In the genomic region with DNA sequence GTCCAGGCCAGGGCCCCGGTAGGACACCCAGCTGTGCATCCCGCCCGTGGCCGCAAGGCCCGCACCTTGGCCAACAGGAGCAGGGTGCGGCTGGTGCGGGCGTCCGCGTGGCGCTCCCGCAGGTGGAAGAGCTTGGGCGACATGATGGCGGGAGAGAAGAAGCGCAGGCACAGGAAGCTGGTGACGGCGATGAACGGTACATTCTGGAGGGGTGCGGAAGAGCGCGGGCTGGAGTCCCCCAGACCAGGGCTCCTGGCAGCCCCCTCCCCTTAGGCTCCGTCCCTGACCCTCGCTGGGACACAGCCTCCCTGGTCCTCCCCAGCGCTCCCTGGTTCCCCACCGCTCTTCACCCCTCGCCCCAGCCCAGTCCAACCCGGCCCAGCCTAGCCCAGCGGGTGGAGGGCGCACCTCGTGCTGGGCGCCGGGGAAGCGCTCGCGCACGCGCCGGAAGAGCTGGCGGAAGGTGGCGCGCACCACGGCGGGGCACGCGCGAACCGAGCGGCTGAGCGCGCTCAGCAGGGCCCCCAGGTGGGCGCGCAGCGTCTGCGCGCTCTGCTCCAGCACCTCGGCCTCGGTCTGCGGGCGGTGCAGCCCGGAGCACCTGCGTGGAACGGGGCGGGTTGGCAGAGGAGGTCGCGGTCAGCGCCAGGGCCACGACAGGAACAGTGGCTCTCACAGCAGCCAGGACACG, we compare ENCODE assay signal across 9 cellular contexts. TPM values are rescaled to one million over a fixed set of nuclear protein-coding genes. Genes with fewer than 3 reads are reported as not detected.
DNase-seq lines count a peak whose midpoint lies in the region; ATAC-seq and TF ChIP-seq lines count a peak whose summit lies in the region.
"Not testable (repeated sequence)": the region's sequence is repeated elsewhere in the genome, so short reads cannot be mapped to it uniquely, and the experiment has no call there.
"Had no signal": no experiment of that assay in that cellular context is flagged by ENCODE, and none has a peak within 500 bp of the region (broad histone marks: within the 10 kb centered on the region; RNA-seq: fewer than 3 reads in every experiment).

No MANE protein-coding gene starts in this region.

- not testable (repeated sequence) for TF ChIP-seq CTCF in activated B cell treated with CpG ODN at 0.5 μM for 24 hours (IDR thresholded peaks at IDR 0.05); heart left ventricle (IDR thresholded peaks at IDR 0.05)

- H3K4me3 Mint-ChIP-seq in activated B cell treated with CpG ODN at 0.5 μM for 24 hours; stimulated activated effector memory CD8-positive, alpha-beta T cell treated with anti-CD3 and anti-CD28 coated beads, Interleukin-12 subunit alpha, Interleukin-12 subunit beta, amount 100 ng/mL, for 72 hours: not testable (repeated sequence)

- H3K4me1 ChIP-seq in heart left ventricle = not testable (repeated sequence)

- no CpG with 5 or more reads among the region's 68 CpGs for WGBS in heart left ventricle, 4 donors

- DNase-seq in activated B cell treated with CpG ODN at 0.5 μM for 24 hours; heart left ventricle; stimulated activated effector memory CD8-positive, alpha-beta T cell treated with anti-CD3 and anti-CD28 coated beads, Interleukin-12 subunit alpha, Interleukin-12 subunit beta, amount 100 ng/mL, for 72 hours (ENCODE audit: low spot score in 2 of 2): not testable (repeated sequence)

- H3K4me3 ChIP-seq in heart left ventricle = not testable (repeated sequence)

- not testable (repeated sequence) for H3K27me3 ChIP-seq in heart left ventricle

- not testable (repeated sequence) for H3K27me3 Mint-ChIP-seq in activated B cell treated with CpG ODN at 0.5 μM for 24 hours

- not testable (repeated sequence) for H3K36me3 Mint-ChIP-seq in activated B cell treated with CpG ODN at 0.5 μM for 24 hours (ENCODE audit: low read depth); stimulated activated effector memory CD8-positive, alpha-beta T cell treated with anti-CD3 and anti-CD28 coated beads, Interleukin-12 subunit alpha, Interleukin-12 subunit beta, amount 100 ng/mL, for 72 hours

- TF ChIP-seq POLR2A in heart left ventricle (IDR thresholded peaks at IDR 0.05) = not testable (repeated sequence)

- H3K27ac Mint-ChIP-seq in activated B cell treated with CpG ODN at 0.5 μM for 24 hours; stimulated activated effector memory CD8-positive, alpha-beta T cell treated with anti-CD3 and anti-CD28 coated beads, Interleukin-12 subunit alpha, Interleukin-12 subunit beta, amount 100 ng/mL, for 72 hours: not testable (repeated sequence)

- ATAC-seq in GM18502 (IDR thresholded peaks at IDR 0.05; ENCODE audit: poor library complexity, unreplicated experiment) = peak; percentile 66
- ATAC-seq in GM19395 (IDR thresholded peaks at IDR 0.05; ENCODE audit: unreplicated experiment) = peak; percentile 65
- ATAC-seq in GM21723 (IDR thresholded peaks at IDR 0.05; ENCODE audit: unreplicated experiment) = peak; percentile 65
- ATAC-seq in HG02970 (IDR thresholded peaks at IDR 0.05; ENCODE audit: low FRiP score, unreplicated experiment) = peak; percentile 51
- ATAC-seq in HG03432 (IDR thresholded peaks at IDR 0.05; ENCODE audit: unreplicated experiment) = peak; percentile 72
- peak; percentile 77 for ATAC-seq in activated B cell treated with CpG ODN at 0.5 μM for 24 hours (ENCODE audit: low read depth)
- ATAC-seq in heart left ventricle = peak in 3 of 4 donors; percentile 24 to 43 (median 35)
- ATAC-seq in stimulated activated effector memory CD8-positive, alpha-beta T cell treated with anti-CD3 and anti-CD28 coated beads, Interleukin-12 subunit alpha, Interleukin-12 subunit beta, amount 100 ng/mL, for 72 hours = peak; percentile 81

- POLR2A ChIA-PET in activated B cell treated with CpG ODN at 0.5 μM for 24 hours (lab: Charles Lee) = not testable (repeated sequence)

- H3K9me3 ChIP-seq in heart left ventricle = not testable (repeated sequence)

- not testable (repeated sequence) for H3K27ac ChIP-seq in heart left ventricle

- not testable (repeated sequence) for H3K4me1 Mint-ChIP-seq in activated B cell treated with CpG ODN at 0.5 μM for 24 hours; stimulated activated effector memory CD8-positive, alpha-beta T cell treated with anti-CD3 and anti-CD28 coated beads, Interleukin-12 subunit alpha, Interleukin-12 subunit beta, amount 100 ng/mL, for 72 hours

- not testable (repeated sequence) for H3K9me3 Mint-ChIP-seq in activated B cell treated with CpG ODN at 0.5 μM for 24 hours; stimulated activated effector memory CD8-positive, alpha-beta T cell treated with anti-CD3 and anti-CD28 coated beads, Interleukin-12 subunit alpha, Interleukin-12 subunit beta, amount 100 ng/mL, for 72 hours

- H3K36me3 ChIP-seq in heart left ventricle = not testable (repeated sequence)

- intact Hi-C loops in activated B cell treated with CpG ODN at 0.5 μM for 24 hours (cut with micrococcal nuclease); heart left ventricle (cut with DNase I): not testable (repeated sequence)

- CTCF ChIA-PET in activated B cell treated with CpG ODN at 0.5 μM for 24 hours (lab: Charles Lee) = not testable (repeated sequence)

RNA-seq across cellular contexts. Expression of gene POLR2J, which starts 15.9 kb away (rescaled TPM):
- total RNA-seq in activated B cell treated with CpG ODN at 0.5 μM for 24 hours (45.2 and 49.5 TPM in 2 replicates), heart left ventricle (10 to 100 TPM; 34.4 to 72.9 (median 47.4) TPM)
- polyA plus RNA-seq in heart left ventricle = 100 to 1,000 TPM in 1 of 2 donors, 10 to 100 TPM in 1; 86.3 to 227 TPM

RNA-seq across cellular contexts. Expression of gene RASA4B, which starts 23.0 kb away (rescaled TPM):
- total RNA-seq in activated B cell treated with CpG ODN at 0.5 μM for 24 hours (11.4 and 16.1 TPM in 2 replicates), heart left ventricle (10 to 100 TPM in 2 of 9 donors, 1 to 10 TPM in 7; 3.3 to 28.1 (median 7.1) TPM)
- 1 to 10 TPM; 2.7 to 3.2 TPM for polyA plus RNA-seq in heart left ventricle
- total RNA-seq: Daoy had no signal

RNA-seq across cellular contexts. Expression of gene LRWD1, which starts 29.8 kb away (rescaled TPM):
- total RNA-seq in activated B cell treated with CpG ODN at 0.5 μM for 24 hours (20.6 and 28.8 TPM in 2 replicates), heart left ventricle (10 to 100 TPM in 4 of 9 donors, 1 to 10 TPM in 5; 7.6 to 24.9 (median 9.7) TPM)
- 10 to 100 TPM in 1 of 2 donors, 1 to 10 TPM in 1; 4.7 to 26.4 TPM for polyA plus RNA-seq in heart left ventricle

RNA-seq across cellular contexts. Expression of gene ALKBH4, which starts 30.0 kb away (rescaled TPM):
- 7.8 and 8.1 TPM in 2 replicates for total RNA-seq in activated B cell treated with CpG ODN at 0.5 μM for 24 hours
- total RNA-seq in heart left ventricle = 10 to 100 TPM in 2 of 9 donors, 1 to 10 TPM in 7; 4.9 to 19.4 (median 6.5) TPM
- 1 to 10 TPM; 6.8 to 7.9 TPM for polyA plus RNA-seq in heart left ventricle

RNA-seq across cellular contexts. Expression of gene UPK3BL2, which starts 48.9 kb away (rescaled TPM):
- 36.8 and 45.3 TPM in 2 replicates for total RNA-seq in activated B cell treated with CpG ODN at 0.5 μM for 24 hours
- 10 to 100 TPM in 2 of 9 donors, 1 to 10 TPM in 7; 1.9 to 20.6 (median 5.7) TPM for total RNA-seq in heart left ventricle
- polyA plus RNA-seq in heart left ventricle = 1 to 10 TPM; 1.2 to 5.8 TPM
